Comparison of ENCODE assay signal across 22 cellular contexts in the genomic region with DNA sequence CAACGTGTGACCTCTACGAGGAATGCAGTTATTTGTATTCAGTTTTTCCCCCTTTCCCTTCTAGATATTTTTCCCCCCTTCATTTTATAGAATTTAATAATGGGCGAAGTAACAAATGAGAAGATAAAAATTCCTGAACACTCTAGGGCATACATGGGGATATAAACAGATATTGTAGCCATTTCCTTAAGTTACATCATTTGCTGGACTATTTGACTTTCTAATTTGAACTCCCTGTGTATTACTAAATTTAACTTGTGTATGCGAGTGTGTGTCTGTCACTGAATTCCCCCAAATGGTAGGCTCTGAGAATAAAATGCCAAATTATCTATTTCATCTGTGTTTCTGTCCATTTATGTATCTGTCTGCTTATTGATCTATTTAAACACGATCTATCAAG.
"Had no signal": no experiment of that assay in that cellular context is flagged by ENCODE, and none has a peak within 500 bp of the region (broad histone marks: within the 10 kb centered on the region; RNA-seq: fewer than 3 reads in every experiment).

No MANE protein-coding gene starts in this region.

- H3K9me3 Mint-ChIP-seq: dendritic cell treated with granulocyte-macrophage colony-stimulating factor and Interleukin-4, amounts not matched to agents 40 ng/mL and 50 ng/mL, for 4 days; immature natural killer cell had no signal

- H3K4me1 ChIP-seq: foreskin keratinocyte, lower lobe of right lung, prostate gland, transverse colon had no signal

- H2AFZ ChIP-seq: hepatocyte had no signal

- H3K4me3 ChIP-seq: hepatocyte, lower lobe of right lung, ovary, prostate gland, transverse colon had no signal

- H3K79me2 ChIP-seq: hepatocyte had no signal

- DNase-seq: activated CD4-positive, alpha-beta T cell treated with anti-CD3 and anti-CD28 coated beads, Interleukin-2, amount 50 U/mL, for 1 hour; activated CD4-positive, CD25-positive, alpha-beta regulatory T cell treated with anti-CD3 and anti-CD28 coated beads, Interleukin-2, amount 50 U/mL, for 72 hours; activated CD8-positive, alpha-beta T cell treated with anti-CD3 and anti-CD28 coated beads, Interleukin-2, amount 10 ng/mL, durations not matched to agents 7 days and 5 days; activated T-cell treated with anti-CD3 and anti-CD28 coated beads, Interleukin-2, amount 50 U/mL, for 1 hour; effector CD4-positive, alpha-beta T cell; foreskin keratinocyte; immature natural killer cell; lower lobe of right lung; mesendoderm; naive B cell; ovary; stimulated activated CD4-positive, alpha-beta T cell treated with anti-CD3 and anti-CD28 coated beads, Interleukin-2, amount 100 ng/mL, for 48 hours; stimulated activated CD8-positive, alpha-beta memory T cell treated with anti-CD3 and anti-CD28 coated beads, Interleukin-4, amount 100 ng/mL, for 48 hours; stimulated activated naive B cell treated with anti-CD40 and anti-IgM and Interleukin-4, amounts not matched to agents 10 μg/mL and 1 μg/mL and 100 μg/mL, for 72 hours; transverse colon had no signal

- H3K27me3 ChIP-seq: foreskin keratinocyte, hepatocyte, neutrophil, ovary, transverse colon had no signal

- H3K4me2 ChIP-seq: hepatocyte had no signal

- H3K36me3 Mint-ChIP-seq: immature natural killer cell; naive B cell; stimulated activated naive B cell treated with anti-CD40 and anti-IgM and Interleukin-4, amounts not matched to agents 10 μg/mL and 1 μg/mL and 100 μg/mL, for 72 hours had no signal

- ATAC-seq: activated CD8-positive, alpha-beta T cell treated with anti-CD3 and anti-CD28 coated beads, Interleukin-2, amount 10 ng/mL, durations not matched to agents 7 days and 5 days; foreskin keratinocyte; lower lobe of right lung; stimulated activated naive B cell treated with anti-CD40 and anti-IgM and Interleukin-4, amounts not matched to agents 10 μg/mL and 1 μg/mL and 100 μg/mL, for 72 hours had no signal

- H3K36me3 ChIP-seq: lower lobe of right lung, neutrophil, ovary, prostate gland, transverse colon had no signal

- H3K4me3 Mint-ChIP-seq: activated CD8-positive, alpha-beta T cell treated with anti-CD3 and anti-CD28 coated beads, Interleukin-2, amount 10 ng/mL, durations not matched to agents 7 days and 5 days; activated naive CD8-positive, alpha-beta T cell; dendritic cell treated with granulocyte-macrophage colony-stimulating factor and Interleukin-4, amounts not matched to agents 40 ng/mL and 50 ng/mL, for 4 days; immature natural killer cell; naive B cell; stimulated activated naive B cell treated with anti-CD40 and anti-IgM and Interleukin-4, amounts not matched to agents 10 μg/mL and 1 μg/mL and 100 μg/mL, for 72 hours; T-helper 2 cell treated with Interferon-gamma antibody and Interleukin-4, amounts not matched to agents 5 μg/mL and 100 μg/mL, for 36 hours had no signal

- H3K27me3 Mint-ChIP-seq: activated naive CD8-positive, alpha-beta T cell had no signal

- H3K9me3 ChIP-seq: lower lobe of right lung, neutrophil, ovary, prostate gland, transverse colon had no signal

- H3K4me1 Mint-ChIP-seq: immature natural killer cell; naive B cell; stimulated activated naive B cell treated with anti-CD40 and anti-IgM and Interleukin-4, amounts not matched to agents 10 μg/mL and 1 μg/mL and 100 μg/mL, for 72 hours had no signal

- H3K27ac Mint-ChIP-seq: activated CD8-positive, alpha-beta T cell treated with anti-CD3 and anti-CD28 coated beads, Interleukin-2, amount 10 ng/mL, durations not matched to agents 7 days and 5 days; activated naive CD8-positive, alpha-beta T cell; dendritic cell treated with granulocyte-macrophage colony-stimulating factor and Interleukin-4, amounts not matched to agents 40 ng/mL and 50 ng/mL, for 4 days; immature natural killer cell; naive B cell; stimulated activated naive B cell treated with anti-CD40 and anti-IgM and Interleukin-4, amounts not matched to agents 10 μg/mL and 1 μg/mL and 100 μg/mL, for 72 hours; T-helper 2 cell treated with Interferon-gamma antibody and Interleukin-4, amounts not matched to agents 5 μg/mL and 100 μg/mL, for 36 hours had no signal

- H3K27ac ChIP-seq: foreskin keratinocyte, hepatocyte, lower lobe of right lung, neutrophil, ovary, prostate gland, transverse colon, VCaP had no signal
